In genomic region chr18:23661735-23662308, GRCh38 we compare ENCODE assay signal across 8 cellular contexts. TPM values are rescaled to one million over a fixed set of nuclear protein-coding genes. Genes with fewer than 3 reads are reported as not detected.
DNase-seq lines count a peak whose midpoint lies in the region; ATAC-seq and TF ChIP-seq lines count a peak whose summit lies in the region.

No MANE protein-coding gene starts in this region.

- TF ChIP-seq CTCF in left lung (IDR thresholded peaks at IDR 0.05) = no peak
- TF ChIP-seq CTCF in tibial artery (IDR thresholded peaks at IDR 0.05) = no peak

- H3K36me3 Mint-ChIP-seq in activated T-cell treated with anti-CD3 and anti-CD28 coated beads, Interleukin-2, amount 50 U/mL, for 4 hours (ENCODE audit: insufficient read depth) = no peaks in the 10 kb centered on the region
- no peaks in the 10 kb centered on the region for H3K36me3 Mint-ChIP-seq in activated naive CD8-positive, alpha-beta T cell

- H3K4me3 Mint-ChIP-seq in activated T-cell treated with anti-CD3 and anti-CD28 coated beads, Interleukin-2, amount 50 U/mL, for 4 hours = peak overlapping the region; percentile 73
- peak overlapping the region; percentile 85 for H3K4me3 Mint-ChIP-seq in activated naive CD8-positive, alpha-beta T cell

- DNase-seq in activated T-cell treated with anti-CD3 and anti-CD28 coated beads, Interleukin-2, amount 50 U/mL, for 4 hours = no peak
- no peak for DNase-seq in activated T-cell treated with anti-CD3 and anti-CD28 coated beads, Interleukin-2, amount 50 U/mL, for 48 hours
- DNase-seq in left lung (no peak), tibial artery (no peak), amygdala (lab: John Stamatoyannopoulos, UW) (no peak)

- peaks cover 21 to 95% of the 10 kb centered on the region in 2 donors for H3K27me3 ChIP-seq in left lung
- peaks cover 0 to 14% of the 10 kb centered on the region in 2 donors for H3K27me3 ChIP-seq in tibial artery

- peaks cover 25% of the 10 kb centered on the region for H3K4me1 Mint-ChIP-seq in activated T-cell treated with anti-CD3 and anti-CD28 coated beads, Interleukin-2, amount 50 U/mL, for 4 hours (ENCODE audit: low read depth)
- peaks cover 28% of the 10 kb centered on the region for H3K4me1 Mint-ChIP-seq in activated naive CD8-positive, alpha-beta T cell (ENCODE audit: low read depth)

- peak overlapping the region; percentile 26 to 53 for H3K27ac ChIP-seq in left lung
- H3K27ac ChIP-seq in tibial artery = peak overlapping the region in 1 of 2 donors; percentile 27

- H3K4me3 ChIP-seq in left lung (peak overlapping the region; percentile 33 to 48), tibial artery (peak overlapping the region; percentile 56 to 66)

- H3K27me3 Mint-ChIP-seq in activated T-cell treated with anti-CD3 and anti-CD28 coated beads, Interleukin-2, amount 50 U/mL, for 4 hours (ENCODE audit: low read depth) = peaks cover 26% of the 10 kb centered on the region
- peaks cover 18% of the 10 kb centered on the region for H3K27me3 Mint-ChIP-seq in activated naive CD8-positive, alpha-beta T cell

- H3K9me3 ChIP-seq in left lung (no peaks in the 10 kb centered on the region), tibial artery (no peaks in the 10 kb centered on the region)

- peaks cover 0 to 22% of the 10 kb centered on the region in 2 donors for H3K4me1 ChIP-seq in left lung
- H3K4me1 ChIP-seq in tibial artery = peaks cover 0 to 17% (median 11%) of the 10 kb centered on the region in 4 donors

- no peaks in the 10 kb centered on the region for H3K9me3 Mint-ChIP-seq in activated T-cell treated with anti-CD3 and anti-CD28 coated beads, Interleukin-2, amount 50 U/mL, for 4 hours
- H3K9me3 Mint-ChIP-seq in activated naive CD8-positive, alpha-beta T cell (ENCODE audit: low read depth) = no peaks in the 10 kb centered on the region

- peak; percentile 29 to 45 for ATAC-seq in activated T-cell treated with anti-CD3 and anti-CD28 coated beads, Interleukin-2, amount 50 U/mL, for 4 hours
- ATAC-seq in left lung (peak; percentile 31), GM18519 (IDR thresholded peaks at IDR 0.05; ENCODE audit: low FRiP score, unreplicated experiment) (no peak), HG02588 (IDR thresholded peaks at IDR 0.05; ENCODE audit: unreplicated experiment) (no peak)

- intact Hi-C loops in left lung (cut with DNase I) (no loop called here), tibial artery (cut with DNase I; ENCODE audit: low total_unique reads) (no loop called here)

- H3K36me3 ChIP-seq in left lung (no peaks in the 10 kb centered on the region), tibial artery (no peaks in the 10 kb centered on the region)

- H3K27ac Mint-ChIP-seq in activated naive CD8-positive, alpha-beta T cell = no peak overlapping the region

RNA-seq across cellular contexts. Expression of gene ANKRD29, which starts 0.9 kb away (rescaled TPM):
- not detected for total RNA-seq in activated T-cell treated with anti-CD3 and anti-CD28 coated beads, Interleukin-2, amount 50 U/mL, for 4 hours
- 10 to 100 TPM; 23.1 to 51.9 TPM for total RNA-seq in left lung

RNA-seq across cellular contexts. Expression of gene LAMA3, which starts 27.4 kb away (rescaled TPM):
- under 1 TPM; 0.08 to 0.20 (median 0.11) TPM for total RNA-seq in activated T-cell treated with anti-CD3 and anti-CD28 coated beads, Interleukin-2, amount 50 U/mL, for 4 hours
- total RNA-seq in left lung = 100 to 1,000 TPM in 1 of 2 donors, 10 to 100 TPM in 1; 42.8 to 142 TPM

Comparison
In these comparisons a context has a peak if more than half of its experiments do, and no peak if none do; other contexts are left out.
1. ATAC-seq: peak in activated T-cell treated with anti-CD3 and anti-CD28 coated beads, Interleukin-2, amount 50 U/mL, for 4 hours (2 of 2) and left lung (single experiment); none in GM18519 (single experiment) and HG02588 (single experiment).
2. RNA of gene ANKRD29, which starts 0.9 kb away (total RNA-seq): 23.1 to 51.9 TPM in left lung; not detected in activated T-cell treated with anti-CD3 and anti-CD28 coated beads, Interleukin-2, amount 50 U/mL, for 4 hours; every median in the first group is over 10 times any median in the second.
3. RNA of gene LAMA3, which starts 27.4 kb away (total RNA-seq): 42.8 to 142 TPM in left lung; 0.08 to 0.20 TPM in activated T-cell treated with anti-CD3 and anti-CD28 coated beads, Interleukin-2, amount 50 U/mL, for 4 hours; every median in the first group is over 10 times any median in the second.